In the genomic region with DNA sequence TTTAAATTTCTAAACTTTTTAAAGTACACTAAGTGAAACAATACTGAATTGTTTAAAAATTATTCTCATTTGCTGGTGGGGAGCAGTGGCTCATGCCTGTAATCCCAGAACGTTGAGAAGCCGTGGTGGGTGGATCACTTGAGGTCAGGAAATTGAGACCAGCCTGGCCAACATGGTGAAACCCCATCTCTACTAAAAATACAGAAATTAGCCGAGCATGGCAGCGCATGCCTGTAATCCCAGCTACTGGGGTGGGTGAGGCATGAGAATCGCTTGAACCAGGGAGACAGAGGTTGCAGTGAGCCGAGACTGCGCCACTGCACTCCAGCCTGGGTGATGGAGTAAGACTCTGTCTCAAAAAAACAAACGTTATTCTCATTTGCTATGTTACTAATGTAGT, we compare ENCODE assay signal across 1 cellular context.
A peak's percentile ranks its signal among the peaks of the same experiment; 100 is the strongest.
TF ChIP-seq lines count a peak whose summit lies in the region.

No MANE protein-coding gene starts in this region.

TF ChIP-seq in GM12878, 131 proteins besides CTCF, POLR2A, EP300 and RAD21:
- TF ChIP-seq PAX5 (IDR thresholded peaks at IDR 0.05; ENCODE audit: borderline replicate concordance, low read depth, low read length) (peak; percentile 65; the same call in 1 of the 2 replicates), MTA2 (IDR thresholded peaks at IDR 0.05; ENCODE audit: low read depth) (0 out of 2 replicates have a peak, but pooled peaks have one; percentile 20), IKZF2 (IDR thresholded peaks at IDR 0.05) (peak in 1 of 2 experiments; percentile 20; a peak in 1 of 4 replicates), BHLHE40 (IDR thresholded peaks at IDR 0.05; ENCODE audit: borderline replicate concordance in 1 of 2, low read depth in 2 of 2, low read length in 1 of 2) (peak in 1 of 2 experiments; percentile 16; a peak in 1 of 4 replicates)
TF ChIP-seq in GM12878: peak in this region for 4; not testable (repeated sequence) for 127.
